ENCODE assay signal across 2 cellular contexts in genomic region chr10:73073627-73074026, GRCh38.
TF ChIP-seq lines count a peak whose summit lies in the region.

No MANE protein-coding gene starts in this region.

TF ChIP-seq in A549, 52 proteins besides CTCF, POLR2A, EP300 and RAD21 (continued from another document):
- no peak for TF ChIP-seq HES2 (IDR thresholded peaks at IDR 0.05)
- TF ChIP-seq SREBF2 (IDR thresholded peaks at IDR 0.05): no peak
- TF ChIP-seq TP53 (CRISPR knock-in tag; IDR thresholded peaks at IDR 0.05): no peak
- no peak for TF ChIP-seq HOXA7 (CRISPR knock-in tag; IDR thresholded peaks at IDR 0.05)
- no peak for TF ChIP-seq GATA3 (IDR thresholded peaks at IDR 0.05; ENCODE audit: borderline replicate concordance)
TF ChIP-seq in A549: peak in this region for 0.

TF ChIP-seq in endothelial cell of umbilical vein, 7 proteins besides CTCF, POLR2A, EP300 and RAD21 (continued from another document):
- TF ChIP-seq MAX (IDR thresholded peaks at IDR 0.05; ENCODE audit: insufficient read depth, insufficient read length): no peak
